ENCODE assay signal across 1 cellular context in genomic region chr11:64936539-64936938, GRCh38.
TF ChIP-seq lines count a peak whose summit lies in the region.

No MANE protein-coding gene starts in this region.

TF ChIP-seq in H1, 55 proteins besides CTCF, POLR2A, EP300 and RAD21:
- TF ChIP-seq JUN (IDR thresholded peaks at IDR 0.05; ENCODE audit: low read depth, low read length) (no peak), POLR2AphosphoS5 (IDR thresholded peaks at IDR 0.05; ENCODE audit: low read depth, low read length) (no peak), BRCA1 (IDR thresholded peaks at IDR 0.05; ENCODE audit: low read depth, low read length) (no peak), CHD2 (IDR thresholded peaks at IDR 0.05; ENCODE audit: low read length) (no peak), TEAD4 (IDR thresholded peaks at IDR 0.05; ENCODE audit: low read depth, low read length) (no peak), ZNF274 (IDR thresholded peaks at IDR 0.05; ENCODE audit: borderline replicate concordance, extremely low read depth, low read length) (no peak), RFX5 (IDR thresholded peaks at IDR 0.05; ENCODE audit: borderline replicate concordance, low read depth, low read length) (no peak), ATF3 (IDR thresholded peaks at IDR 0.05; ENCODE audit: insufficient read depth, low read depth, low read length) (no peak), CEBPB (IDR thresholded peaks at IDR 0.05; ENCODE audit: low read depth, low read length) (no peak), TAF1 (IDR thresholded peaks at IDR 0.05; ENCODE audit: low read depth, low read length) (no peak), ASH2L (IDR thresholded peaks at IDR 0.05; ENCODE audit: low read length) (no peak)
